21 cellular contexts compared by ENCODE assay signal in genomic region chr1:93612510-93612909, GRCh38.
A peak's percentile ranks its signal among the peaks of the same experiment; 100 is the strongest.
DNase-seq lines count a peak whose midpoint lies in the region; ATAC-seq and TF ChIP-seq lines count a peak whose summit lies in the region.
"Had no signal": no experiment of that assay in that cellular context is flagged by ENCODE, and none has a peak within 500 bp of the region (broad histone marks: within the 10 kb centered on the region; RNA-seq: fewer than 3 reads in every experiment).

No MANE protein-coding gene starts in this region.

- DNase-seq in right cardiac atrium (no peak), right atrium auricular region (ENCODE audit: low spot score) (no peak), dorsolateral prefrontal cortex (no peak), psoas muscle (no peak), aorta (no peak), midbrain (lab: John Stamatoyannopoulos, UW) (no peak), NCI-H2171 treated with DMSO at 0.1 percent for 48 hours (lab: John Stamatoyannopoulos, UW) (no peak), occipital lobe (lab: John Stamatoyannopoulos, UW) (no peak)
- DNase-seq: ACHN; activated naive CD8-positive, alpha-beta T cell treated with anti-CD3 and anti-CD28 coated beads, Interleukin-2, amount 10 ng/mL, durations not matched to agents 7 days and 5 days; CD8-positive, alpha-beta T cell; effector CD8-positive, alpha-beta T cell; left lung; NCI-H1436; NCI-H82; pancreas; RPMI8226; spleen; T-cell; WERI-Rb-1 had no signal

- H3K27ac ChIP-seq in right cardiac atrium (ENCODE audit: low read length) (no peak overlapping the region), right atrium auricular region (peak overlapping the region in 1 of 2 donors; percentile 51), dorsolateral prefrontal cortex (peak overlapping the region in 40 of 59 donors; percentile 2 to 80 (median 58)), psoas muscle (peak overlapping the region; percentile 86), aorta (ENCODE audit: low read depth in 1 of 2, low read length in 2 of 2) (peak overlapping the region; percentile 55 to 93)
- H3K27ac ChIP-seq: cardiac muscle cell, left lung, spleen, WERI-Rb-1 had no signal

- WGBS in right cardiac atrium: 54% methylated on average over 3 of the region's 3 CpGs
- WGBS in psoas muscle, 3 donors: 25 to 47% (median 33%) methylated on average over 3 of the region's 3 CpGs
- 3 to 14% methylated on average over 3 of the region's 3 CpGs for whole genome bisulfite sequencing in aorta, 2 donors

- no peaks in the 10 kb centered on the region for H3K9me3 ChIP-seq in right cardiac atrium (ENCODE audit: control insufficient read depth, low read length)
- H3K9me3 ChIP-seq in right atrium auricular region: no peaks in the 10 kb centered on the region
- H3K9me3 ChIP-seq in psoas muscle: no peaks in the 10 kb centered on the region
- no peaks in the 10 kb centered on the region for H3K9me3 ChIP-seq in aorta (ENCODE audit: control insufficient read depth, low read length)
- H3K9me3 ChIP-seq: left lung, pancreas, spleen had no signal

- intact Hi-C loops in right cardiac atrium (cut with DNase I): no loop called here
- intact Hi-C loops in dorsolateral prefrontal cortex (cut with DNase I): loop anchor here in 1 of 2 donors (10.0 kb wide), 1 partner anchor 168 kb away; the partner anchor contains the start of gene FNBP1L
- intact Hi-C loops in psoas muscle (cut with DNase I): loop anchor here in 1 of 2 donors (5.0 kb wide), 1 partner anchor 35 kb away; no protein-coding TSS in a partner anchor
- intact Hi-C loops in aorta (cut with DNase I): loop anchor here (5.0 to 10.0 kb wide), 2 partner anchors 165 to 268 kb away; partner anchors contain the start of genes DR1 (in 1 of the 2) and FNBP1L (in 1 of the 2)

- peak overlapping the region; percentile 65 for H3K4me3 ChIP-seq in right cardiac atrium (ENCODE audit: low read length)
- peak overlapping the region in 1 of 2 donors; percentile 46 for H3K4me3 ChIP-seq in right atrium auricular region
- peak overlapping the region in 10 of 59 donors; percentile 0 to 54 (median 34) for H3K4me3 ChIP-seq in dorsolateral prefrontal cortex
- peak overlapping the region; percentile 76 for H3K4me3 ChIP-seq in psoas muscle
- H3K4me3 ChIP-seq in aorta (ENCODE audit: low read length in 2 of 2): peak overlapping the region; percentile 73 to 79
- H3K4me3 ChIP-seq: cardiac muscle cell, left lung, pancreas had no signal

- H3K27me3 ChIP-seq in right cardiac atrium (ENCODE audit: control insufficient read depth, insufficient read depth) (no peaks in the 10 kb centered on the region), right atrium auricular region (no peaks in the 10 kb centered on the region), dorsolateral prefrontal cortex (no peaks in the 10 kb centered on the region), psoas muscle (ENCODE audit: insufficient read depth in 3 of 3, low read length in 2 of 3) (no peaks in the 10 kb centered on the region), aorta (ENCODE audit: control insufficient read depth in 1 of 2, insufficient read depth in 2 of 2, low read length in 1 of 2) (no peaks in the 10 kb centered on the region)
- H3K27me3 ChIP-seq: left lung, pancreas, spleen had no signal

- ATAC-seq in right cardiac atrium (no peak), psoas muscle (no peak), aorta (ENCODE audit: low FRiP score) (no peak)
- ATAC-seq: CD8-positive, alpha-beta T cell; left lung; pancreas; T-cell had no signal

- TF ChIP-seq CTCF in right atrium auricular region (IDR thresholded peaks at IDR 0.05) (no peak), dorsolateral prefrontal cortex (IDR thresholded peaks at IDR 0.05 in 54 of 56, conservative IDR thresholded peaks at IDR 0.05 in 2 of 56; ENCODE audit: low read depth in 1 of 56, partially characterized antibody in 56 of 56) (no peak), psoas muscle (IDR thresholded peaks at IDR 0.05) (no peak)

- peaks cover 34% of the 10 kb centered on the region for H3K4me1 ChIP-seq in right cardiac atrium (ENCODE audit: control insufficient read depth, insufficient read depth, low read length)
- H3K4me1 ChIP-seq in right atrium auricular region: peaks cover 0 to 92% of the 10 kb centered on the region in 2 donors
- peaks cover 73% of the 10 kb centered on the region for H3K4me1 ChIP-seq in psoas muscle
- H3K4me1 ChIP-seq in aorta (ENCODE audit: control insufficient read depth in 1 of 2, insufficient read depth in 2 of 2, low read length in 2 of 2): peaks cover 5 to 9% of the 10 kb centered on the region in 2 donors

- H3K36me3 ChIP-seq in right atrium auricular region (no peaks in the 10 kb centered on the region), psoas muscle (ENCODE audit: insufficient read depth in 1 of 2, low read depth in 1 of 2) (no peaks in the 10 kb centered on the region), aorta (ENCODE audit: control insufficient read depth in 1 of 2, insufficient read depth in 2 of 2, low read length in 1 of 2) (no peaks in the 10 kb centered on the region)
- H3K36me3 ChIP-seq: cardiac muscle cell, left lung, pancreas, spleen, WERI-Rb-1 had no signal

Comparison
In these comparisons a context has a peak if more than half of its experiments do, and no peak if none do; other contexts are left out.
1. intact Hi-C loops: an anchor here in aorta (5.0 to 10.0 kb wide); none called in right cardiac atrium.